ENCODE assay signal across 26 cellular contexts in genomic region chr20:37364013-37364926, GRCh38. TPM values are rescaled to one million over a fixed set of nuclear protein-coding genes. Genes with fewer than 3 reads are reported as not detected.
A peak's percentile ranks its signal among the peaks of the same experiment; 100 is the strongest.
DNase-seq lines count a peak whose midpoint lies in the region; ATAC-seq, FAIRE-seq and TF ChIP-seq lines count a peak whose summit lies in the region.
"Had no signal": no experiment of that assay in that cellular context is flagged by ENCODE, and none has a peak within 500 bp of the region (broad histone marks: within the 10 kb centered on the region; RNA-seq: fewer than 3 reads in every experiment).

No MANE protein-coding gene starts in this region.

- intact Hi-C loops in GM12878 (cut with micrococcal nuclease; ENCODE audit: unreplicated experiment), result no loop called here

- no TSS peak for BruUV-seq in GM12878 (replicated peaks; lab: Mats Ljungman, UMichigan)

- POLR2A ChIA-PET in GM12878 (lab: Charles Lee), result interaction anchor here (0.6 to 2.6 kb wide), 3 partner anchors 13 to 29 kb away, joined by 4 to 8 read pairs (median 5); no protein-coding TSS in a partner anchor

- SMC1A ChIA-PET in GM12878 (lab: Charles Lee; ENCODE audit: uncharacterized antibody, unreplicated experiment), result interaction anchor here (0.7 to 2.3 kb wide), 10 partner anchors 8 to 94 kb away, joined by 3 to 12 read pairs (median 4); no protein-coding TSS in a partner anchor

- H3K9me3 Mint-ChIP-seq in mesothelial cell of epicardium (peaks cover 9% of the 10 kb centered on the region), type B pancreatic cell (no peaks in the 10 kb centered on the region)
- H3K9me3 Mint-ChIP-seq: activated T-cell treated with anti-CD3 and anti-CD28 coated beads, Interleukin-2, amount 50 U/mL, for 24 hours had no signal

- no peak overlapping the region; the same call in 1 of the 2 replicates for H3K9ac ChIP-seq in GM12878 (ENCODE audit: control insufficient read depth, insufficient read depth, low read length)
- H3K9ac ChIP-seq: parathyroid adenoma had no signal

- in situ Hi-C loops in GM12878 (cut with MboI), result loop anchor here (5.0 kb wide), 1 partner anchor 52 kb away; no protein-coding TSS in a partner anchor

- H3K36me3 Mint-ChIP-seq in mesothelial cell of epicardium (peaks cover 31% of the 10 kb centered on the region), type B pancreatic cell (peaks cover 28% of the 10 kb centered on the region)
- H3K36me3 Mint-ChIP-seq: activated naive CD8-positive, alpha-beta T cell had no signal

- peaks cover 59% of the 10 kb centered on the region for H3K79me2 ChIP-seq in GM12878 (ENCODE audit: control insufficient read depth, insufficient read depth, low read length)

- no peak overlapping the region; the same call in 1 of the 2 replicates for H3K4me2 ChIP-seq in GM12878 (ENCODE audit: control insufficient read depth, insufficient read depth)

- DNase-seq in activated CD4-positive, CD25-positive, alpha-beta regulatory T cell treated with anti-CD3 and anti-CD28 coated beads, Interleukin-2, amount 50 U/mL, for 72 hours, result peak; percentile 21
- DNase-seq in activated CD4-positive, CD25-positive, alpha-beta regulatory T cell (lab: John Stamatoyannopoulos, UW), result no peak
- DNase-seq in GM12878 (ENCODE audit: low read depth, low spot score) (no peak), mesothelial cell of epicardium (ENCODE audit: low spot score in 2 of 2, unreplicated experiment in 2 of 2) (no peak), type B pancreatic cell (ENCODE audit: extremely low spot score, unreplicated experiment) (no peak), mucosa of gallbladder (ENCODE audit: low spot score) (no peak)
- DNase-seq: activated CD8-positive, alpha-beta T cell treated with anti-CD3 and anti-CD28 coated beads, Interleukin-2, amount 10 ng/mL, durations not matched to agents 7 days and 5 days; activated T-cell treated with anti-CD3 and anti-CD28 coated beads, Interleukin-2, amount 50 U/mL, for 24 hours; AML-193; EL; heart right ventricle; NCI-H1417 treated with DMSO at 0.1 percent for 48 hours; NCI-H2171; NCI-H526; RPMI8226; stimulated activated naive CD4-positive, alpha-beta T cell; T-helper 9 cell; thyroid gland had no signal

- 96% methylated on average over 20 of the region's 21 CpGs for WGBS in GM12878 (ENCODE audit: insufficient coverage, insufficient replicate concordance, low lambda C conversion rate, missing lambda C conversion rate)

- no peak overlapping the region for H2AFZ ChIP-seq in GM12878 (ENCODE audit: control insufficient read depth, low read depth, low read length)
- H2AFZ ChIP-seq: parathyroid adenoma had no signal

- RAD21 ChIA-PET in GM12878 (lab: Charles Lee; ENCODE audit: unreplicated experiment), result interaction anchor here (0.8 to 1.4 kb wide), 5 partner anchors 15 to 95 kb away, joined by 3 to 5 read pairs (median 3); no protein-coding TSS in a partner anchor

- no peak for ATAC-seq in GM12878
- no peak for ATAC-seq in HG03095 (IDR thresholded peaks at IDR 0.05; ENCODE audit: unreplicated experiment)
- ATAC-seq in GM18502 (IDR thresholded peaks at IDR 0.05; ENCODE audit: poor library complexity, unreplicated experiment), result no peak
- ATAC-seq: activated CD4-positive, CD25-positive, alpha-beta regulatory T cell treated with anti-CD3 and anti-CD28 coated beads, Interleukin-2, amount 50 U/mL, for 24 hours; activated CD8-positive, alpha-beta T cell treated with anti-CD3 and anti-CD28 coated beads, Interleukin-2, amount 10 ng/mL, durations not matched to agents 7 days and 5 days; heart right ventricle; sciatic nerve had no signal

- TF ChIP-seq POLR2A in GM12878 (IDR thresholded peaks at IDR 0.05; ENCODE audit: low read depth, low read length), result no peak

- H3K9me3 ChIP-seq in GM12878 (replicated peaks; ENCODE audit: control insufficient read depth, insufficient read depth, low read length), result peaks cover 3% of the 10 kb centered on the region; the same call in 1 of the 3 replicates
- H3K9me3 ChIP-seq: heart right ventricle, thyroid gland had no signal

- H3K4me3 Mint-ChIP-seq in mesothelial cell of epicardium, result no peak overlapping the region
- no peak overlapping the region for H3K4me3 Mint-ChIP-seq in type B pancreatic cell
- H3K4me3 Mint-ChIP-seq: activated CD8-positive, alpha-beta T cell treated with anti-CD3 and anti-CD28 coated beads, Interleukin-2, amount 10 ng/mL, durations not matched to agents 7 days and 5 days; activated naive CD8-positive, alpha-beta T cell; activated T-cell treated with anti-CD3 and anti-CD28 coated beads, Interleukin-2, amount 50 U/mL, for 24 hours had no signal

- H3K4me1 Mint-ChIP-seq in mesothelial cell of epicardium (peaks cover 8% of the 10 kb centered on the region), type B pancreatic cell (ENCODE audit: unreplicated experiment) (peaks cover 10% of the 10 kb centered on the region)

- no peaks in the 10 kb centered on the region for H4K20me1 ChIP-seq in GM12878 (ENCODE audit: control insufficient read depth, insufficient read depth)

- no peak for FAIRE-seq in GM12878 (lab: Jason Lieb, UNC)
- FAIRE-seq: colon had no signal

- TF ChIP-seq RAD21 in GM12878 (IDR thresholded peaks at IDR 0.05; ENCODE audit: insufficient read depth, low read depth, low read length), result no peak

- no peak for TF ChIP-seq CTCF in GM12878 (IDR thresholded peaks at IDR 0.05 in 2 of 3, conservative IDR thresholded peaks at IDR 0.05 in 1 of 3; ENCODE audit: control insufficient read depth in 2 of 3, extremely low read depth in 1 of 3, insufficient read depth in 1 of 3, low read depth in 3 of 3, low read length in 3 of 3)
- no peak for TF ChIP-seq CTCF in mesothelial cell of epicardium (IDR thresholded peaks at IDR 0.05; ENCODE audit: unreplicated experiment)
- TF ChIP-seq CTCF in type B pancreatic cell (conservative IDR thresholded peaks at IDR 0.05), result no peak

- H3K27me3 Mint-ChIP-seq in mesothelial cell of epicardium (ENCODE audit: low read depth) (no peaks in the 10 kb centered on the region), type B pancreatic cell (no peaks in the 10 kb centered on the region)
- H3K27me3 Mint-ChIP-seq: activated naive CD8-positive, alpha-beta T cell; activated T-cell treated with anti-CD3 and anti-CD28 coated beads, Interleukin-2, amount 50 U/mL, for 24 hours had no signal

- no peak overlapping the region for H3K4me3 ChIP-seq in GM12878
- H3K4me3 ChIP-seq: heart right ventricle, thyroid gland had no signal

- TF ChIP-seq EP300 in GM12878 (IDR thresholded peaks at IDR 0.05; ENCODE audit: borderline replicate concordance in 1 of 2, control insufficient read depth in 1 of 2, low read depth in 2 of 2, low read length in 2 of 2), result no peak

- no peaks in the 10 kb centered on the region for H3K27me3 ChIP-seq in GM12878 (replicated peaks in 1 of 2; ENCODE audit: control insufficient read depth in 2 of 2, insufficient read depth in 2 of 2, low read length in 1 of 2)
- H3K27me3 ChIP-seq: heart right ventricle, thyroid gland had no signal

- CTCF ChIA-PET in GM12878 (lab: Yijun Ruan, JAX), result interaction anchor here (0.6 to 2.5 kb wide), 3 partner anchors 67 to 94 kb away, joined by 3 to 12 read pairs (median 3); no protein-coding TSS in a partner anchor

- H3K27ac Mint-ChIP-seq in mesothelial cell of epicardium (peak overlapping the region; percentile 35), type B pancreatic cell (peak overlapping the region; percentile 40)
- H3K27ac Mint-ChIP-seq: activated CD8-positive, alpha-beta T cell treated with anti-CD3 and anti-CD28 coated beads, Interleukin-2, amount 10 ng/mL, durations not matched to agents 7 days and 5 days; activated naive CD8-positive, alpha-beta T cell; activated T-cell treated with anti-CD3 and anti-CD28 coated beads, Interleukin-2, amount 50 U/mL, for 24 hours had no signal

- H3K27ac ChIP-seq in GM12878 (ENCODE audit: control insufficient read depth, insufficient read depth), result peak overlapping the region; percentile 87
- H3K27ac ChIP-seq: 22Rv1, heart right ventricle, parathyroid adenoma, thyroid gland had no signal

- peaks cover 66% of the 10 kb centered on the region for H3K4me1 ChIP-seq in GM12878 (ENCODE audit: control insufficient read depth, insufficient read depth, low read length)
- H3K4me1 ChIP-seq: parathyroid adenoma, thyroid gland had no signal

- H3K36me3 ChIP-seq in GM12878 (ENCODE audit: control insufficient read depth in 2 of 2, insufficient read depth in 2 of 2, low read length in 1 of 2), result peaks cover 19 to 30% of the 10 kb centered on the region in 2 experiments

TF ChIP-seq in GM12878, 131 proteins besides CTCF, POLR2A, EP300 and RAD21 (continues in another document):
- TF ChIP-seq LARP7 (IDR thresholded peaks at IDR 0.05) (no peak), BACH1 (IDR thresholded peaks at IDR 0.05; ENCODE audit: borderline replicate concordance) (no peak), SREBF2 (IDR thresholded peaks at IDR 0.05; ENCODE audit: low read length) (no peak)
- TF ChIP-seq, protein P1, sequence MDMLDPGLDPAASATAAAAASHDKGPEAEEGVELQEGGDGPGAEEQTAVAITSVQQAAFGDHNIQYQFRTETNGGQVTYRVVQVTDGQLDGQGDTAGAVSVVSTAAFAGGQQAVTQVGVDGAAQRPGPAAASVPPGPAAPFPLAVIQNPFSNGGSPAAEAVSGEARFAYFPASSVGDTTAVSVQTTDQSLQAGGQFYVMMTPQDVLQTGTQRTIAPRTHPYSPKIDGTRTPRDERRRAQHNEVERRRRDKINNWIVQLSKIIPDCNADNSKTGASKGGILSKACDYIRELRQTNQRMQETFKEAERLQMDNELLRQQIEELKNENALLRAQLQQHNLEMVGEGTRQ (IDR thresholded peaks at IDR 0.05; ENCODE audit: borderline replicate concordance, low read depth, low read length), result no peak

RNA-seq across cellular contexts. Expression of gene SRC, which starts 18.3 kb away (rescaled TPM):
- total RNA-seq in GM12878 (2013; cell fraction: nucleolus; rRNA removed), result 118 and 148 TPM in 2 replicates
- total RNA-seq in GM12878 (2014; rRNA removed), result 22.1 and 27.4 TPM in 2 replicates
- 19.3 and 20.0 TPM in 2 replicates for total RNA-seq in GM12878 (2014; rRNA removed; fragmentation: Illumina TruSeq; extraction: Trizol)
- 63.5 and 71.3 TPM in 2 replicates for total RNA-seq in GM12878 (2021)
- polyA plus RNA-seq in GM12878 (2011; ENCODE audit: low read depth), result 15.0 TPM
- 18.4 and 32.0 TPM in 2 replicates for polyA plus RNA-seq in GM12878 (2011; rRNA removed)
- polyA plus RNA-seq in GM12878 (2011; cell fraction: cytosol; rRNA removed), result 41.3 and 47.7 TPM in 2 replicates
- polyA plus RNA-seq in GM12878 (2011; cell fraction: nucleus; rRNA removed), result 185 and 196 TPM in 2 replicates
- 25.3 and 26.0 TPM in 2 replicates for polyA plus RNA-seq in GM12878 (2012)
- polyA plus RNA-seq in GM12878 (2014; fragmentation: Illumina TruSeq; extraction: Trizol), result 20.3 and 33.1 TPM in 2 replicates
- polyA plus RNA-seq in GM12878 (2014; fragmentation: Nextera tagmentation; extraction: Ambion mirVana), result under 1 TPM; 0.60 to 0.85 TPM
- 47.1 and 61.4 TPM in 2 replicates for polyA plus RNA-seq in GM12878 (2014; rRNA removed)
- polyA plus RNA-seq in GM12878 (2016; fragmentation: Nextera tagmentation; extraction: Ambion mirVana), result 10 to 100 TPM; 26.9 TPM
- polyA minus RNA-seq in GM12878 (2011; rRNA and poly(A)+ RNA removed), result 41.8 and 64.6 TPM in 2 replicates
- 22.9 and 30.8 TPM in 2 replicates for polyA minus RNA-seq in GM12878 (2011; cell fraction: cytosol; rRNA and poly(A)+ RNA removed)
- polyA minus RNA-seq in GM12878 (2011; cell fraction: nucleus; rRNA and poly(A)+ RNA removed), result 42.9 and 73.0 TPM in 2 replicates
- 81.2 to 85.2 TPM (median 81.3 TPM) in 3 replicates for total RNA-seq in mesothelial cell of epicardium
- 56.0 and 70.3 TPM in 2 replicates for total RNA-seq in type B pancreatic cell (ENCODE audit: low replicate concordance)
- 210 TPM for total RNA-seq in mucosa of gallbladder
